Comparison of ENCODE assay signal across 17 cellular contexts in genomic region chr15:50146661-50147060, GRCh38. TPM values are rescaled to one million over a fixed set of nuclear protein-coding genes. Genes with fewer than 3 reads are reported as not detected.
A peak's percentile ranks its signal among the peaks of the same experiment; 100 is the strongest.
DNase-seq lines count a peak whose midpoint lies in the region; ATAC-seq and TF ChIP-seq lines count a peak whose summit lies in the region.
"Had no signal": no experiment of that assay in that cellular context is flagged by ENCODE, and none has a peak within 500 bp of the region (broad histone marks: within the 10 kb centered on the region; RNA-seq: fewer than 3 reads in every experiment).

No MANE protein-coding gene starts in this region.

- no peaks in the 10 kb centered on the region for H4K20me1 ChIP-seq in BLaER1 treated with 17β-estradiol and CSF1 and Interleukin-3, amounts not matched to agents 10 nM and 100 nM
- H4K20me1 ChIP-seq in HCT116 (ENCODE audit: insufficient read depth): no peaks in the 10 kb centered on the region

- DNase-seq in HCT116 (ENCODE audit: low read depth, low spot score) (no peak), adipocyte (ENCODE audit: low read depth) (no peak), mesendoderm (no peak), NCI-H1105 treated with DMSO at 0.1 percent for 48 hours (lab: John Stamatoyannopoulos, UW) (no peak)
- DNase-seq: activated CD8-positive, alpha-beta T cell treated with anti-CD3 and anti-CD28 coated beads for 36 hours; activated T-cell treated with anti-CD3 and anti-CD28 coated beads, Interleukin-2, amount 50 U/mL, for 48 hours; NCI-H2029; occipital lobe; sigmoid colon; stimulated activated CD4-positive, alpha-beta T cell treated with anti-CD3 and anti-CD28 coated beads, Interleukin-2, amount 100 ng/mL, for 24 hours had no signal

- no peak overlapping the region for H2BK120ac ChIP-seq in mesendoderm (ENCODE audit: low read depth, low read length)

- no peak overlapping the region for H3K56ac ChIP-seq in mesendoderm (ENCODE audit: low read length)

- intact Hi-C loops in HCT116 (cut with micrococcal nuclease): loop anchor here (10.0 kb wide), 1 partner anchor 142 kb away; no protein-coding TSS in a partner anchor

- H3K9me2 ChIP-seq in HCT116 (ENCODE audit: insufficient read depth): no peaks in the 10 kb centered on the region

- no peaks in the 10 kb centered on the region for H3K36me3 ChIP-seq in BLaER1 treated with 17β-estradiol and CSF1 and Interleukin-3, amounts not matched to agents 10 nM and 100 nM
- no peaks in the 10 kb centered on the region for H3K36me3 ChIP-seq in HCT116 (ENCODE audit: control insufficient read depth in 1 of 2, insufficient read depth in 2 of 2, low read length in 2 of 2)
- H3K36me3 ChIP-seq in adipocyte (ENCODE audit: control insufficient read depth, insufficient read depth, low read length, severe bottlenecking): no peaks in the 10 kb centered on the region
- no peaks in the 10 kb centered on the region for H3K36me3 ChIP-seq in mesendoderm (ENCODE audit: control insufficient read depth, insufficient read depth, low read length)
- H3K36me3 ChIP-seq: sigmoid colon had no signal

- peaks cover 0 to 53% (median 14%) of the 10 kb centered on the region in 10 experiments; a peak in 17 of 20 replicates for H3K4me1 ChIP-seq in BLaER1 treated with 17β-estradiol and CSF1 and Interleukin-3, amounts not matched to agents 10 nM and 100 nM
- H3K4me1 ChIP-seq in HCT116 (ENCODE audit: control insufficient read depth in 1 of 2, insufficient read depth in 2 of 2, low read length in 2 of 2) (peaks cover 2 to 27% of the 10 kb centered on the region in 2 experiments; a peak in 3 of 4 replicates), adipocyte (ENCODE audit: control insufficient read depth, insufficient read depth, low read length) (peaks cover 16% of the 10 kb centered on the region), mesendoderm (ENCODE audit: control insufficient read depth, low read depth, low read length) (no peaks in the 10 kb centered on the region)

- H3K27me3 ChIP-seq in BLaER1 treated with 17β-estradiol and CSF1 and Interleukin-3, amounts not matched to agents 10 nM and 100 nM: no peaks in the 10 kb centered on the region
- H3K27me3 ChIP-seq in HCT116 (ENCODE audit: insufficient read depth, low read length) (no peaks in the 10 kb centered on the region), adipocyte (replicated peaks; ENCODE audit: control insufficient read depth, insufficient read depth, low read length) (no peaks in the 10 kb centered on the region), mesendoderm (ENCODE audit: insufficient read depth, low read length, poor library complexity) (no peaks in the 10 kb centered on the region)
- H3K27me3 ChIP-seq: sigmoid colon had no signal

- H3K23ac ChIP-seq in mesendoderm (ENCODE audit: low read length): no peak overlapping the region

- no peaks in the 10 kb centered on the region for H3K79me1 ChIP-seq in mesendoderm (ENCODE audit: low read length)

- TF ChIP-seq RAD21 in HCT116 (IDR thresholded peaks at IDR 0.05; ENCODE audit: low read depth): no peak

- no peak overlapping the region for H2BK5ac ChIP-seq in mesendoderm (ENCODE audit: low read length)

- H3K4ac ChIP-seq in mesendoderm (ENCODE audit: low read depth, low read length): no peak overlapping the region

- H3K4me1 Mint-ChIP-seq in stimulated activated memory B cell treated with anti-CD40 and anti-IgM and Interleukin-4, amounts not matched to agents 10 μg/mL and 1 μg/mL and 100 μg/mL, for 72 hours: peaks cover 17% of the 10 kb centered on the region

- BruUV-seq in HCT116 (replicated peaks; lab: Mats Ljungman, UMichigan): no TSS peak

- peak overlapping the region; percentile 8 for H2BK15ac ChIP-seq in mesendoderm (replicated peaks; ENCODE audit: low read depth)

- peak overlapping the region in 2 of 11 experiments; percentile 15 to 17; a peak in 2 of 22 replicates for H3K27ac ChIP-seq in BLaER1 treated with 17β-estradiol and CSF1 and Interleukin-3, amounts not matched to agents 10 nM and 100 nM
- H3K27ac ChIP-seq in HCT116 (ENCODE audit: low read depth, low read length) (no peak overlapping the region), mesendoderm (ENCODE audit: low read depth, low read length) (no peak overlapping the region)
- H3K27ac ChIP-seq: epithelial cell of prostate, sigmoid colon had no signal

- no peak overlapping the region for H3K18ac ChIP-seq in mesendoderm (ENCODE audit: low read length)

- no peak overlapping the region for H3K9ac ChIP-seq in BLaER1 treated with 17β-estradiol and CSF1 and Interleukin-3, amounts not matched to agents 10 nM and 100 nM
- H3K9ac ChIP-seq in HCT116 (ENCODE audit: low read length) (no peak overlapping the region), adipocyte (ENCODE audit: low read length) (peak overlapping the region; percentile 3), mesendoderm (ENCODE audit: low read length) (no peak overlapping the region)

- TF ChIP-seq CTCF in HCT116 (IDR thresholded peaks at IDR 0.05 in 2 of 3, conservative IDR thresholded peaks at IDR 0.05 in 1 of 3; ENCODE audit: borderline replicate concordance in 1 of 3, insufficient read depth in 1 of 3, low read depth in 2 of 3, low read length in 2 of 3): no peak

- no peak overlapping the region for H3K4me3 ChIP-seq in BLaER1 treated with 17β-estradiol and CSF1 and Interleukin-3, amounts not matched to agents 10 nM and 100 nM
- H3K4me3 ChIP-seq in HCT116 (replicated peaks in 1 of 2; ENCODE audit: low read depth in 1 of 2, low read length in 2 of 2) (no peak overlapping the region), adipocyte (ENCODE audit: low read length) (no peak overlapping the region), mesendoderm (ENCODE audit: low read length) (no peak overlapping the region)
- H3K4me3 ChIP-seq: sigmoid colon had no signal

- no peak for TF ChIP-seq POLR2A in HCT116 (IDR thresholded peaks at IDR 0.05; ENCODE audit: borderline replicate concordance, extremely low read depth, insufficient read depth, insufficient read length)

- H3K9me3 Mint-ChIP-seq in stimulated activated memory B cell treated with anti-CD40 and anti-IgM and Interleukin-4, amounts not matched to agents 10 μg/mL and 1 μg/mL and 100 μg/mL, for 72 hours: peaks cover 4% of the 10 kb centered on the region
- H3K9me3 Mint-ChIP-seq: activated CD8-positive, alpha-beta T cell treated with anti-CD3 and anti-CD28 coated beads for 36 hours; brain had no signal

- H3K27me3 Mint-ChIP-seq in stimulated activated memory B cell treated with anti-CD40 and anti-IgM and Interleukin-4, amounts not matched to agents 10 μg/mL and 1 μg/mL and 100 μg/mL, for 72 hours: no peaks in the 10 kb centered on the region
- H3K27me3 Mint-ChIP-seq: activated CD8-positive, alpha-beta T cell treated with anti-CD3 and anti-CD28 coated beads for 36 hours; brain had no signal

- no peak overlapping the region for H3K4me3 Mint-ChIP-seq in stimulated activated memory B cell treated with anti-CD40 and anti-IgM and Interleukin-4, amounts not matched to agents 10 μg/mL and 1 μg/mL and 100 μg/mL, for 72 hours
- H3K4me3 Mint-ChIP-seq: activated CD8-positive, alpha-beta T cell treated with anti-CD3 and anti-CD28 coated beads for 36 hours; brain had no signal

- CTCF ChIA-PET in HCT116 (lab: Charles Lee): interaction anchor here (1.8 to 2.1 kb wide), 2 partner anchors 169 to 911 kb away, joined by 24 read pairs; no protein-coding TSS in a partner anchor

- H3K27ac Mint-ChIP-seq in stimulated activated memory B cell treated with anti-CD40 and anti-IgM and Interleukin-4, amounts not matched to agents 10 μg/mL and 1 μg/mL and 100 μg/mL, for 72 hours: no peak overlapping the region
- H3K27ac Mint-ChIP-seq: activated CD8-positive, alpha-beta T cell treated with anti-CD3 and anti-CD28 coated beads for 36 hours; activated naive CD4-positive, alpha-beta T cell treated with anti-CD3 and anti-CD28 coated beads, Interleukin-2, amount 50 U/mL, for 72 hours; brain had no signal

- H4K5ac ChIP-seq in mesendoderm (ENCODE audit: low read length): no peak overlapping the region

- H2AFZ ChIP-seq in HCT116 (ENCODE audit: low read depth, low read length, poor library complexity, severe bottlenecking): no peak overlapping the region

- no CpG with 5 or more reads among the region's 2 CpGs for WGBS in mesendoderm (ENCODE audit: extremely low coverage, insufficient coverage, low lambda C conversion rate)

- no peaks in the 10 kb centered on the region for H3K36me3 Mint-ChIP-seq in stimulated activated memory B cell treated with anti-CD40 and anti-IgM and Interleukin-4, amounts not matched to agents 10 μg/mL and 1 μg/mL and 100 μg/mL, for 72 hours
- H3K36me3 Mint-ChIP-seq: brain had no signal

- H3K4me2 ChIP-seq in BLaER1 treated with 17β-estradiol and CSF1 and Interleukin-3, amounts not matched to agents 10 nM and 100 nM: peak overlapping the region in 7 of 11 experiments; percentile 36 to 72 (median 48); a peak in 13 of 22 replicates
- H3K4me2 ChIP-seq in HCT116 (ENCODE audit: low read length) (peak overlapping the region; percentile 8; the same call in 1 of the 2 replicates), mesendoderm (ENCODE audit: low read length) (no peak overlapping the region)

- H3K79me2 ChIP-seq in HCT116 (ENCODE audit: insufficient read depth, low read length): no peaks in the 10 kb centered on the region
- no peaks in the 10 kb centered on the region for H3K79me2 ChIP-seq in mesendoderm (ENCODE audit: control insufficient read depth, insufficient read depth, low read length)

- H3K9me3 ChIP-seq in BLaER1 treated with 17β-estradiol and CSF1 and Interleukin-3, amounts not matched to agents 10 nM and 100 nM (replicated peaks in 1 of 11): peaks cover 0 to 14% (median 0%) of the 10 kb centered on the region in 11 experiments; a peak in 7 of 22 replicates
- H3K9me3 ChIP-seq in HCT116 (ENCODE audit: control insufficient read depth in 1 of 2, insufficient read depth in 1 of 2, low read depth in 1 of 2, low read length in 2 of 2) (no peaks in the 10 kb centered on the region), adipocyte (ENCODE audit: control insufficient read depth, low read length) (no peaks in the 10 kb centered on the region)
- H3K9me3 ChIP-seq: sigmoid colon had no signal

- H4K8ac ChIP-seq in mesendoderm (ENCODE audit: low read depth, low read length): no peak overlapping the region

- RAD21 ChIA-PET in HCT116 (lab: Charles Lee; ENCODE audit: low non-redundant PET in 1 of 2, low total read pairs in 2 of 2, uncharacterized antibody in 2 of 2, unreplicated experiment in 2 of 2): no interaction called here

- POLR2A ChIA-PET in HCT116 (lab: Charles Lee): no interaction called here

- no peak overlapping the region for H2AK5ac ChIP-seq in mesendoderm (ENCODE audit: low read length)

- 0 out of 2 replicates have a peak, but pooled peaks have one; percentile 37 for ATAC-seq in HCT116
- no peak for ATAC-seq in stimulated activated memory B cell treated with anti-CD40 and anti-IgM and Interleukin-4, amounts not matched to agents 10 μg/mL and 1 μg/mL and 100 μg/mL, for 72 hours
- ATAC-seq in GM18867 (IDR thresholded peaks at IDR 0.05; ENCODE audit: unreplicated experiment): no peak
- ATAC-seq: activated CD8-positive, alpha-beta T cell treated with anti-CD3 and anti-CD28 coated beads for 36 hours; activated naive CD4-positive, alpha-beta T cell treated with anti-CD3 and anti-CD28 coated beads, Interleukin-2, amount 50 U/mL, for 72 hours had no signal

RNA-seq across cellular contexts. Expression of gene ATP8B4, which starts 27.6 kb away (rescaled TPM):
- 0.25 TPM for total RNA-seq in HCT116 (2021; ENCODE audit: unreplicated experiment)
- 0.12 and 0.26 TPM in 2 replicates for polyA plus RNA-seq in HCT116 (2012)
- polyA plus RNA-seq in mesendoderm (2013, experiment 1 of 2): 0.10 TPM
- 0.08 TPM for polyA plus RNA-seq in mesendoderm (2013, experiment 2 of 2)

RNA-seq across cellular contexts. Expression of gene SLC27A2, which starts 35.3 kb away (rescaled TPM):
- total RNA-seq in HCT116 (2021; ENCODE audit: unreplicated experiment): 14.0 TPM
- polyA plus RNA-seq in HCT116 (2012): 10.8 and 12.0 TPM in 2 replicates
- 2.1 TPM for polyA plus RNA-seq in mesendoderm (2013, experiment 1 of 2)
- 2.0 TPM for polyA plus RNA-seq in mesendoderm (2013, experiment 2 of 2)
- total RNA-seq: G401 had no signal
